Comparison of ENCODE assay signal across 2 cellular contexts in genomic region chr18:59085126-59085794, GRCh38.
TF ChIP-seq lines count a peak whose summit lies in the region.

No MANE protein-coding gene starts in this region.

TF ChIP-seq in SK-N-SH, 30 proteins besides CTCF, POLR2A, EP300 and RAD21 (continued from another document):
- TF ChIP-seq NRF1 (IDR thresholded peaks at IDR 0.05; ENCODE audit: low read depth, low read length), result no peak
- TF ChIP-seq RXRA (IDR thresholded peaks at IDR 0.05; ENCODE audit: borderline replicate concordance, low read depth), result no peak
- TF ChIP-seq TAF1 (IDR thresholded peaks at IDR 0.05; ENCODE audit: borderline replicate concordance, low read depth, low read length), result no peak
- no peak for TF ChIP-seq IRF3 (IDR thresholded peaks at IDR 0.05; ENCODE audit: low read depth, low read length)
- TF ChIP-seq MEF2A (IDR thresholded peaks at IDR 0.05; ENCODE audit: borderline replicate concordance, low read depth), result no peak
- no peak for TF ChIP-seq TEAD4 (IDR thresholded peaks at IDR 0.05; ENCODE audit: borderline replicate concordance, insufficient read depth)
- no peak for TF ChIP-seq GATA2 (CRISPR knock-in tag; IDR thresholded peaks at IDR 0.05)
- no peak for TF ChIP-seq REST (IDR thresholded peaks at IDR 0.05; ENCODE audit: low read depth, low read length)
- TF ChIP-seq MXI1 (IDR thresholded peaks at IDR 0.05; ENCODE audit: low read depth, low read length), result no peak
- TF ChIP-seq GABPA (IDR thresholded peaks at IDR 0.05; ENCODE audit: low read depth), result no peak

TF ChIP-seq in SK-N-SH treated with all-trans-retinoic acid at 6 μM for 48 hours, 23 proteins besides CTCF, POLR2A, EP300 and RAD21 (continued from another document):
- TF ChIP-seq ISL1 (CRISPR knock-in tag; IDR thresholded peaks at IDR 0.05), result no peak
- no peak for TF ChIP-seq ZNF565 (CRISPR knock-in tag; conservative IDR thresholded peaks at IDR 0.05; ENCODE audit: low read depth)
- TF ChIP-seq CSDC2 (CRISPR knock-in tag; IDR thresholded peaks at IDR 0.05), result no peak
- TF ChIP-seq ZFP3 (CRISPR knock-in tag; IDR thresholded peaks at IDR 0.05), result no peak
- TF ChIP-seq TOX (CRISPR knock-in tag; IDR thresholded peaks at IDR 0.05; ENCODE audit: borderline replicate concordance), result no peak
- no peak for TF ChIP-seq ESRRG (CRISPR knock-in tag; IDR thresholded peaks at IDR 0.05)
- TF ChIP-seq ZNF8 (CRISPR knock-in tag; IDR thresholded peaks at IDR 0.05), result no peak
- no peak for TF ChIP-seq BACH2 (CRISPR knock-in tag; IDR thresholded peaks at IDR 0.05; ENCODE audit: borderline replicate concordance)
- TF ChIP-seq TSHZ2 (CRISPR knock-in tag; IDR thresholded peaks at IDR 0.05), result no peak
- TF ChIP-seq CREB5 (CRISPR knock-in tag; IDR thresholded peaks at IDR 0.05; ENCODE audit: low read depth), result no peak
- TF ChIP-seq OSR1 (CRISPR knock-in tag; IDR thresholded peaks at IDR 0.05), result no peak
- no peak for TF ChIP-seq SNAI2 (CRISPR knock-in tag; IDR thresholded peaks at IDR 0.05)
- TF ChIP-seq PATZ1 (CRISPR knock-in tag; IDR thresholded peaks at IDR 0.05; ENCODE audit: borderline replicate concordance), result no peak
- TF ChIP-seq GLIS3 (CRISPR knock-in tag; IDR thresholded peaks at IDR 0.05), result no peak
